Comparison of ENCODE assay signal across 21 cellular contexts in genomic region chr2:183215917-183216316, GRCh38.
DNase-seq lines count a peak whose midpoint lies in the region; ATAC-seq and TF ChIP-seq lines count a peak whose summit lies in the region.
"Had no signal": no experiment of that assay in that cellular context is flagged by ENCODE, and none has a peak within 500 bp of the region (broad histone marks: within the 10 kb centered on the region; RNA-seq: fewer than 3 reads in every experiment).

No MANE protein-coding gene starts in this region.

- no peak overlapping the region for H3K4me3 ChIP-seq in coronary artery
- H3K4me3 ChIP-seq: A549; BLaER1 treated with 17β-estradiol and CSF1 and Interleukin-3, amounts not matched to agents 10 nM and 100 nM; GM23248 had no signal

- ATAC-seq in GM21515 (IDR thresholded peaks at IDR 0.05; ENCODE audit: unreplicated experiment): no peak
- ATAC-seq: A549 had no signal

- no peak overlapping the region for H3K27ac ChIP-seq in coronary artery
- H3K27ac ChIP-seq: A549; BLaER1 treated with 17β-estradiol and CSF1 and Interleukin-3, amounts not matched to agents 10 nM and 100 nM; GM23248 had no signal

- no peak for TF ChIP-seq CTCF in coronary artery (IDR thresholded peaks at IDR 0.05)

- DNase-seq in OCI-M1 (lab: John Stamatoyannopoulos, UW): peak; percentile 15
- peak; percentile 23 for DNase-seq in dermis blood vessel endothelial cell
- DNase-seq in glomerular endothelial cell (ENCODE audit: extremely low read depth, low read depth, low spot score): peak; percentile 22
- no peak for DNase-seq in coronary artery (ENCODE audit: low spot score)
- no peak for DNase-seq in GF-D8 (lab: John Stamatoyannopoulos, UW)
- DNase-seq: 8988T; ACHN; AML-193; BE2C; CD4-positive, alpha-beta T cell; CD8-positive, alpha-beta memory T cell; DMS 273 treated with DMSO at 0.1 percent for 48 hours; DMS79; EL; GDM1; GM23248; H7; HCEC 1CT had no signal

Comparison
In these comparisons a context has a peak if more than half of its experiments do, and no peak if none do; other contexts are left out.
1. DNase-seq: peak in OCI-M1 (single experiment), dermis blood vessel endothelial cell (single experiment) and glomerular endothelial cell (single experiment); none in coronary artery (single experiment) and GF-D8 (single experiment).